1 cellular context compared by ENCODE assay signal in genomic region chr19:6720369-6721112, GRCh38.
TF ChIP-seq lines count a peak whose summit lies in the region.

C3 (minus strand) TSS chr19:6720650; CDS start chr19:6720589, 61 bp downstream.

TF ChIP-seq in HepG2, 621 proteins besides CTCF, POLR2A, EP300 and RAD21 (continued from another document and continues in another):
- TF ChIP-seq, protein P1, sequence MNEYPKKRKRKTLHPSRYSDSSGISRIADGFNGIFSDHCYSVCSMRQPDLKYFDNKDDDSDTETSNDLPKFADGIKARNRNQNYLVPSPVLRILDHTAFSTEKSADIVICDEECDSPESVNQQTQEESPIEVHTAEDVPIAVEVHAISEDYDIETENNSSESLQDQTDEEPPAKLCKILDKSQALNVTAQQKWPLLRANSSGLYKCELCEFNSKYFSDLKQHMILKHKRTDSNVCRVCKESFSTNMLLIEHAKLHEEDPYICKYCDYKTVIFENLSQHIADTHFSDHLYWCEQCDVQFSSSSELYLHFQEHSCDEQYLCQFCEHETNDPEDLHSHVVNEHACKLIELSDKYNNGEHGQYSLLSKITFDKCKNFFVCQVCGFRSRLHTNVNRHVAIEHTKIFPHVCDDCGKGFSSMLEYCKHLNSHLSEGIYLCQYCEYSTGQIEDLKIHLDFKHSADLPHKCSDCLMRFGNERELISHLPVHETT (CRISPR knock-in tag; conservative IDR thresholded peaks at IDR 0.05), result 0 out of 2 replicates have a peak, but pooled peaks have one; percentile 37
- TF ChIP-seq NFIC (IDR thresholded peaks at IDR 0.05; ENCODE audit: low read length), result peak; percentile 73
- TF ChIP-seq, protein P2, sequence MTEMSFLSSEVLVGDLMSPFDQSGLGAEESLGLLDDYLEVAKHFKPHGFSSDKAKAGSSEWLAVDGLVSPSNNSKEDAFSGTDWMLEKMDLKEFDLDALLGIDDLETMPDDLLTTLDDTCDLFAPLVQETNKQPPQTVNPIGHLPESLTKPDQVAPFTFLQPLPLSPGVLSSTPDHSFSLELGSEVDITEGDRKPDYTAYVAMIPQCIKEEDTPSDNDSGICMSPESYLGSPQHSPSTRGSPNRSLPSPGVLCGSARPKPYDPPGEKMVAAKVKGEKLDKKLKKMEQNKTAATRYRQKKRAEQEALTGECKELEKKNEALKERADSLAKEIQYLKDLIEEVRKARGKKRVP (CRISPR knock-in tag; IDR thresholded peaks at IDR 0.05), result 0 out of 4 replicates have a peak, but pooled peaks of 1 of the 2 experiments have one; percentile 45
- TF ChIP-seq, protein P3, sequence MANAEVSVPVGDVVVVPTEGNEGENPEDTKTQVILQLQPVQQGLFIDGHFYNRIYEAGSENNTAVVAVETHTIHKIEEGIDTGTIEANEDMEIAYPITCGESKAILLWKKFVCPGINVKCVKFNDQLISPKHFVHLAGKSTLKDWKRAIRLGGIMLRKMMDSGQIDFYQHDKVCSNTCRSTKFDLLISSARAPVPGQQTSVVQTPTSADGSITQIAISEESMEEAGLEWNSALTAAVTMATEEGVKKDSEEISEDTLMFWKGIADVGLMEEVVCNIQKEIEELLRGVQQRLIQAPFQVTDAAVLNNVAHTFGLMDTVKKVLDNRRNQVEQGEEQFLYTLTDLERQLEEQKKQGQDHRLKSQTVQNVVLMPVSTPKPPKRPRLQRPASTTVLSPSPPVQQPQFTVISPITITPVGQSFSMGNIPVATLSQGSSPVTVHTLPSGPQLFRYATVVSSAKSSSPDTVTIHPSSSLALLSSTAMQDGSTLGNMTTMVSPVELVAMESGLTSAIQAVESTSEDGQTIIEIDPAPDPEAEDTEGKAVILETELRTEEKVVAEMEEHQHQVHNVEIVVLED (CRISPR knock-in tag; IDR thresholded peaks at IDR 0.05; ENCODE audit: borderline replicate concordance), result peak; percentile 63; the same call in 1 of the 2 replicates
- TF ChIP-seq ARHGAP35 (CRISPR knock-in tag; IDR thresholded peaks at IDR 0.05; ENCODE audit: borderline replicate concordance), result no peak; the same call in 1 of the 2 replicates
- TF ChIP-seq ZNF136 (CRISPR knock-in tag; IDR thresholded peaks at IDR 0.05; ENCODE audit: low read depth), result peak; percentile 85; the same call in 1 of the 2 replicates
- 0 out of 2 replicates have a peak, but pooled peaks have one; percentile 8 for TF ChIP-seq ATF7-NPFF (CRISPR knock-in tag; IDR thresholded peaks at IDR 0.05; ENCODE audit: low read depth)
- TF ChIP-seq ZNF792 (CRISPR knock-in tag; IDR thresholded peaks at IDR 0.05), result peak; percentile 58; the same call in 1 of the 2 replicates
- TF ChIP-seq TCF7L2 (IDR thresholded peaks at IDR 0.05; ENCODE audit: low read depth, low read length), result no peak
- peak; percentile 98 for TF ChIP-seq PHF21A (CRISPR knock-in tag; IDR thresholded peaks at IDR 0.05)
- TF ChIP-seq ZNF709 (CRISPR knock-in tag; IDR thresholded peaks at IDR 0.05), result peak; percentile 89; the same call in 1 of the 2 replicates
- TF ChIP-seq HDAC2 (CRISPR knock-in tag; IDR thresholded peaks at IDR 0.05), result peak; percentile 96
- TF ChIP-seq, protein P4, sequence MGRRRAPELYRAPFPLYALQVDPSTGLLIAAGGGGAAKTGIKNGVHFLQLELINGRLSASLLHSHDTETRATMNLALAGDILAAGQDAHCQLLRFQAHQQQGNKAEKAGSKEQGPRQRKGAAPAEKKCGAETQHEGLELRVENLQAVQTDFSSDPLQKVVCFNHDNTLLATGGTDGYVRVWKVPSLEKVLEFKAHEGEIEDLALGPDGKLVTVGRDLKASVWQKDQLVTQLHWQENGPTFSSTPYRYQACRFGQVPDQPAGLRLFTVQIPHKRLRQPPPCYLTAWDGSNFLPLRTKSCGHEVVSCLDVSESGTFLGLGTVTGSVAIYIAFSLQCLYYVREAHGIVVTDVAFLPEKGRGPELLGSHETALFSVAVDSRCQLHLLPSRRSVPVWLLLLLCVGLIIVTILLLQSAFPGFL (CRISPR knock-in tag; IDR thresholded peaks at IDR 0.05), result no peak
- peak; percentile 100 for TF ChIP-seq ZBTB46 (CRISPR knock-in tag; IDR thresholded peaks at IDR 0.05; ENCODE audit: borderline replicate concordance)
- TF ChIP-seq, protein P5, sequence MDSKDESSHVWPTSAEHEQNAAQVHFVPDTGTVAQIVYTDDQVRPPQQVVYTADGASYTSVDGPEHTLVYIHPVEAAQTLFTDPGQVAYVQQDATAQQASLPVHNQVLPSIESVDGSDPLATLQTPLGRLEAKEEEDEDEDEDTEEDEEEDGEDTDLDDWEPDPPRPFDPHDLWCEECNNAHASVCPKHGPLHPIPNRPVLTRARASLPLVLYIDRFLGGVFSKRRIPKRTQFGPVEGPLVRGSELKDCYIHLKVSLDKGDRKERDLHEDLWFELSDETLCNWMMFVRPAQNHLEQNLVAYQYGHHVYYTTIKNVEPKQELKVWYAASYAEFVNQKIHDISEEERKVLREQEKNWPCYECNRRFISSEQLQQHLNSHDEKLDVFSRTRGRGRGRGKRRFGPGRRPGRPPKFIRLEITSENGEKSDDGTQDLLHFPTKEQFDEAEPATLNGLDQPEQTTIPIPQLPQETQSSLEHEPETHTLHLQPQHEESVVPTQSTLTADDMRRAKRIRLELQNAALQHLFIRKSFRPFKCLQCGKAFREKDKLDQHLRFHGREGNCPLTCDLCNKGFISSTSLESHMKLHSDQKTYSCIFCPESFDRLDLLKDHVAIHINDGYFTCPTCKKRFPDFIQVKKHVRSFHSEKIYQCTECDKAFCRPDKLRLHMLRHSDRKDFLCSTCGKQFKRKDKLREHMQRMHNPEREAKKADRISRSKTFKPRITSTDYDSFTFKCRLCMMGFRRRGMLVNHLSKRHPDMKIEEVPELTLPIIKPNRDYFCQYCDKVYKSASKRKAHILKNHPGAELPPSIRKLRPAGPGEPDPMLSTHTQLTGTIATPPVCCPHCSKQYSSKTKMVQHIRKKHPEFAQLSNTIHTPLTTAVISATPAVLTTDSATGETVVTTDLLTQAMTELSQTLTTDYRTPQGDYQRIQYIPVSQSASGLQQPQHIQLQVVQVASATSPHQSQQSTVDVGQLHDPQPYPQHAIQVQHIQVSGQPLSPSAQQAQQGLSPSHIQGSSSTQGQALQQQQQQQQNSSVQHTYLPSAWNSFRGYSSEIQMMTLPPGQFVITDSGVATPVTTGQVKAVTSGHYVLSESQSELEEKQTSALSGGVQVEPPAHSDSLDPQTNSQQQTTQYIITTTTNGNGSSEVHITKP (CRISPR knock-in tag; IDR thresholded peaks at IDR 0.05; ENCODE audit: low read depth), result peak; percentile 94
- peak; percentile 64 for TF ChIP-seq ZNF724P (CRISPR knock-in tag; IDR thresholded peaks at IDR 0.05; ENCODE audit: borderline replicate concordance)
- peak; percentile 96 for TF ChIP-seq SKIL (CRISPR knock-in tag; IDR thresholded peaks at IDR 0.05; ENCODE audit: borderline replicate concordance)
- TF ChIP-seq, protein P6, sequence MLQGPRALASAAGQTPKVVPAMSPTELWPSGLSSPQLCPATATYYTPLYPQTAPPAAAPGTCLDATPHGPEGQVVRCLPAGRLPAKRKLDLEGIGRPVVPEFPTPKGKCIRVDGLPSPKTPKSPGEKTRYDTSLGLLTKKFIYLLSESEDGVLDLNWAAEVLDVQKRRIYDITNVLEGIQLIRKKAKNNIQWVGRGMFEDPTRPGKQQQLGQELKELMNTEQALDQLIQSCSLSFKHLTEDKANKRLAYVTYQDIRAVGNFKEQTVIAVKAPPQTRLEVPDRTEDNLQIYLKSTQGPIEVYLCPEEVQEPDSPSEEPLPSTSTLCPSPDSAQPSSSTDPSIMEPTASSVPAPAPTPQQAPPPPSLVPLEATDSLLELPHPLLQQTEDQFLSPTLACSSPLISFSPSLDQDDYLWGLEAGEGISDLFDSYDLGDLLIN (CRISPR knock-in tag; IDR thresholded peaks at IDR 0.05; ENCODE audit: borderline replicate concordance), result no peak
- peak; percentile 43 for TF ChIP-seq ZNF883 (CRISPR knock-in tag; IDR thresholded peaks at IDR 0.05; ENCODE audit: not compliant biosample characterization)
- no peak; the same call in 1 of the 2 replicates for TF ChIP-seq RFXANK (CRISPR knock-in tag; IDR thresholded peaks at IDR 0.05)
- no peak for TF ChIP-seq ZNF558 (CRISPR knock-in tag; IDR thresholded peaks at IDR 0.05; ENCODE audit: borderline replicate concordance)
- TF ChIP-seq ZNF678 (CRISPR knock-in tag; IDR thresholded peaks at IDR 0.05), result no peak
- TF ChIP-seq, protein P7, sequence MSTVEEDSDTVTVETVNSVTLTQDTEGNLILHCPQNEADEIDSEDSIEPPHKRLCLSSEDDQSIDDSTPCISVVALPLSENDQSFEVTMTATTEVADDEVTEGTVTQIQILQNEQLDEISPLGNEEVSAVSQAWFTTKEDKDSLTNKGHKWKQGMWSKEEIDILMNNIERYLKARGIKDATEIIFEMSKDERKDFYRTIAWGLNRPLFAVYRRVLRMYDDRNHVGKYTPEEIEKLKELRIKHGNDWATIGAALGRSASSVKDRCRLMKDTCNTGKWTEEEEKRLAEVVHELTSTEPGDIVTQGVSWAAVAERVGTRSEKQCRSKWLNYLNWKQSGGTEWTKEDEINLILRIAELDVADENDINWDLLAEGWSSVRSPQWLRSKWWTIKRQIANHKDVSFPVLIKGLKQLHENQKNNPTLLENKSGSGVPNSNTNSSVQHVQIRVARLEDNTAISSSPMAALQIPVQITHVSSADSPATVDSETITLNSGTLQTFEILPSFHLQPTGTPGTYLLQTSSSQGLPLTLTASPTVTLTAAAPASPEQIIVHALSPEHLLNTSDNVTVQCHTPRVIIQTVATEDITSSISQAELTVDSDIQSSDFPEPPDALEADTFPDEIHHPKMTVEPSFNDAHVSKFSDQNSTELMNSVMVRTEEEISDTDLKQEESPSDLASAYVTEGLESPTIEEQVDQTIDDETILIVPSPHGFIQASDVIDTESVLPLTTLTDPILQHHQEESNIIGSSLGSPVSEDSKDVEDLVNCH (CRISPR knock-in tag; IDR thresholded peaks at IDR 0.05), result no peak
- 0 out of 2 replicates have a peak, but pooled peaks have one; percentile 46 for TF ChIP-seq WIZ (CRISPR knock-in tag; IDR thresholded peaks at IDR 0.05)
- TF ChIP-seq, protein P8, sequence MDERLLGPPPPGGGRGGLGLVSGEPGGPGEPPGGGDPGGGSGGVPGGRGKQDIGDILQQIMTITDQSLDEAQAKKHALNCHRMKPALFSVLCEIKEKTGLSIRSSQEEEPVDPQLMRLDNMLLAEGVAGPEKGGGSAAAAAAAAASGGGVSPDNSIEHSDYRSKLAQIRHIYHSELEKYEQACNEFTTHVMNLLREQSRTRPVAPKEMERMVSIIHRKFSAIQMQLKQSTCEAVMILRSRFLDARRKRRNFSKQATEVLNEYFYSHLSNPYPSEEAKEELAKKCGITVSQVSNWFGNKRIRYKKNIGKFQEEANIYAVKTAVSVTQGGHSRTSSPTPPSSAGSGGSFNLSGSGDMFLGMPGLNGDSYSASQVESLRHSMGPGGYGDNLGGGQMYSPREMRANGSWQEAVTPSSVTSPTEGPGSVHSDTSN (CRISPR knock-in tag; IDR thresholded peaks at IDR 0.05), result no peak
- TF ChIP-seq TCF7 (IDR thresholded peaks at IDR 0.05; ENCODE audit: low read depth), result peak; percentile 66
- TF ChIP-seq THYN1 (CRISPR knock-in tag; IDR thresholded peaks at IDR 0.05; ENCODE audit: borderline replicate concordance, low read depth), result no peak
- TF ChIP-seq ATRX (CRISPR knock-in tag; IDR thresholded peaks at IDR 0.05; ENCODE audit: borderline replicate concordance), result no peak
- peak in 1 of 2 experiments; percentile 97; a peak in 2 of 4 replicates for TF ChIP-seq KLF16 (CRISPR knock-in tag; IDR thresholded peaks at IDR 0.05)
- no peak for TF ChIP-seq FOXA1 (IDR thresholded peaks at IDR 0.05)
- peak; percentile 40 for TF ChIP-seq FOXA1 (CRISPR knock-in tag; IDR thresholded peaks at IDR 0.05)
- TF ChIP-seq NCOA1 (CRISPR knock-in tag; IDR thresholded peaks at IDR 0.05), result peak; percentile 75; the same call in 1 of the 2 replicates
- TF ChIP-seq ZSCAN22 (CRISPR knock-in tag; IDR thresholded peaks at IDR 0.05), result peak; percentile 30; the same call in 1 of the 2 replicates
- 0 out of 2 replicates have a peak, but pooled peaks have one; percentile 49 for TF ChIP-seq LCORL (IDR thresholded peaks at IDR 0.05)
- TF ChIP-seq LCORL (CRISPR knock-in tag; IDR thresholded peaks at IDR 0.05), result peak; percentile 98
- peak; percentile 59 for TF ChIP-seq ZNF816 (CRISPR knock-in tag; IDR thresholded peaks at IDR 0.05; ENCODE audit: borderline replicate concordance)
- TF ChIP-seq ZSCAN12 (CRISPR knock-in tag; IDR thresholded peaks at IDR 0.05), result no peak
- TF ChIP-seq, protein P9, sequence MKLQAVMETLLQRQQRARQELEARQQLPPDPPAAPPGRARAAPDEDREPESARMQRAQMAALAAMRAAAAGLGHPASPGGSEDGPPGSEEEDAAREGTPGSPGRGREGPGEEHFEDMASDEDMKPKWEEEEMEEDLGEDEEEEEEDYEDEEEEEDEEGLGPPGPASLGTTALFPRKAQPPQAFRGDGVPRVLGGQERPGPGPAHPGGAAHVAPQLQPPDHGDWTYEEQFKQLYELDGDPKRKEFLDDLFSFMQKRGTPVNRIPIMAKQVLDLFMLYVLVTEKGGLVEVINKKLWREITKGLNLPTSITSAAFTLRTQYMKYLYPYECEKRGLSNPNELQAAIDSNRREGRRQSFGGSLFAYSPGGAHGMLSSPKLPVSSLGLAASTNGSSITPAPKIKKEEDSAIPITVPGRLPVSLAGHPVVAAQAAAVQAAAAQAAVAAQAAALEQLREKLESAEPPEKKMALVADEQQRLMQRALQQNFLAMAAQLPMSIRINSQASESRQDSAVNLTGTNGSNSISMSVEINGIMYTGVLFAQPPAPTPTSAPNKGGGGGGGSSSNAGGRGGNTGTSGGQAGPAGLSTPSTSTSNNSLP (IDR thresholded peaks at IDR 0.05; ENCODE audit: low read depth, low read length), result peak; percentile 46; the same call in 1 of the 2 replicates
- peak; percentile 55; the same call in 1 of the 2 replicates for TF ChIP-seq ZNF451 (CRISPR knock-in tag; IDR thresholded peaks at IDR 0.05)
